ENCODE assay signal across 15 cellular contexts in the genomic region with DNA sequence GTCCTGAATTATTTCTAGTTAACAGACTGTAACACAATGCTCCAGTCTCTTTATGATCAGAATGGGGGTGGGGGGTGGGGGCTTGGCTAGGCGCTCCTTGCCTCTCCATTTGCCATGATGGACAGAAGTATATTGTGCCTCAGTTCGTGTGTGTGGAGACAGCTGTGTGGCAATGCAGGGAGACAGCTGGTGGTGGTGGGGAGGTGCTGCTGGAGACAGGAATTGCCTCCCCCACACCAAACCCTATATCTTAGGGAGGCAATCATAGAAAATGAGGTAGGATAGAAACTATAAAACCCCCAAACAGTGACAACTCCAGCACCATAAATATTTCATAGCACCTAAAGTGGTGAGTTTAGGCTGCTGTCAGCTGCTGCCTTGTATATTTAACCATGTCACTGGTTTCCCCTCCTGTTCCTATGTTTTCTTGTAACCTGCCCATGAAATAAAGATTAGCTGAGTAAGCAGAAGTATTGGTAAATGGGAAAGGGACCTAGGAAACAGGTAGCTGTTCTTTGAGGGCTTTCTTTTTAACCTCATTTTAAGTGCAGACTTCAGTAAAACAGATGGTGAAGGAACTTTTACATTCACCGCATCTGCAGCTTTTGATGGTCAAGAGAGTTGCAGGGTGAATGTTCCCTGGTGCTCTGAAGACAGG. TPM values are rescaled to one million over a fixed set of nuclear protein-coding genes. Genes with fewer than 3 reads are reported as not detected.
DNase-seq lines count a peak whose midpoint lies in the region; ATAC-seq and TF ChIP-seq lines count a peak whose summit lies in the region.
"Had no signal": no experiment of that assay in that cellular context is flagged by ENCODE, and none has a peak within 500 bp of the region (broad histone marks: within the 10 kb centered on the region; RNA-seq: fewer than 3 reads in every experiment).

No MANE protein-coding gene starts in this region.

- WGBS in heart right ventricle, 2 donors, result 69 to 82% methylated on average over 3 of the region's 3 CpGs

- H3K9me3 ChIP-seq in heart right ventricle (no peaks in the 10 kb centered on the region), left ventricle myocardium inferior (replicated peaks) (no peaks in the 10 kb centered on the region), neural progenitor cell (ENCODE audit: low read depth) (no peaks in the 10 kb centered on the region)
- H3K9me3 ChIP-seq: mucosa of descending colon, uterus had no signal

- H3K4me1 Mint-ChIP-seq in neural progenitor cell (peaks cover 76% of the 10 kb centered on the region), MCF 10A (ENCODE audit: insufficient read depth, unreplicated experiment) (peaks cover 61% of the 10 kb centered on the region)

- H3K4me3 ChIP-seq in heart right ventricle, result peak overlapping the region in 9 of 10 donors; percentile 20 to 96 (median 82)
- H3K4me3 ChIP-seq in left ventricle myocardium inferior, result peak overlapping the region; percentile 94
- no peak overlapping the region for H3K4me3 ChIP-seq in neural progenitor cell

- no peak for ATAC-seq in heart right ventricle
- no peak for ATAC-seq in Right ventricle myocardium superior (ENCODE audit: poor library complexity)
- no peak for ATAC-seq in GM19324 (IDR thresholded peaks at IDR 0.05; ENCODE audit: low FRiP score, unreplicated experiment)
- ATAC-seq: activated CD8-positive, alpha-beta T cell treated with anti-CD3 and anti-CD28 coated beads, Interleukin-2, amount 10 ng/mL, durations not matched to agents 7 days and 5 days; mucosa of descending colon had no signal

- peak overlapping the region; percentile 19 for H3K4me2 ChIP-seq in neural progenitor cell

- H3K4me3 Mint-ChIP-seq in neural progenitor cell (peak overlapping the region; percentile 95), MCF 10A (ENCODE audit: unreplicated experiment) (no peak overlapping the region)
- H3K4me3 Mint-ChIP-seq: activated CD8-positive, alpha-beta T cell treated with anti-CD3 and anti-CD28 coated beads, Interleukin-2, amount 10 ng/mL, durations not matched to agents 7 days and 5 days had no signal

- peaks cover 7% of the 10 kb centered on the region for H3K27me3 Mint-ChIP-seq in neural progenitor cell (ENCODE audit: insufficient read depth, low read depth)
- H3K27me3 Mint-ChIP-seq in MCF 10A (ENCODE audit: insufficient read depth, unreplicated experiment), result no peaks in the 10 kb centered on the region

- peaks cover 0 to 36% (median 0%) of the 10 kb centered on the region in 7 donors for H3K27me3 ChIP-seq in heart right ventricle
- H3K27me3 ChIP-seq in left ventricle myocardium inferior (ENCODE audit: low read depth), result no peaks in the 10 kb centered on the region
- H3K27me3 ChIP-seq in neural progenitor cell, result peaks cover 35% of the 10 kb centered on the region
- H3K27me3 ChIP-seq: uterus had no signal

- H3K27ac ChIP-seq in heart right ventricle (peak overlapping the region in 5 of 10 donors; percentile 42 to 98 (median 93)), left ventricle myocardium inferior (replicated peaks) (peak overlapping the region; percentile 95), neural progenitor cell (no peak overlapping the region)

- H4K20me1 ChIP-seq in neural progenitor cell (ENCODE audit: low read depth), result peaks cover 14% of the 10 kb centered on the region

- CTCF ChIA-PET in MCF 10A (lab: Yijun Ruan, JAX), result interaction anchor here (0.6 to 19.5 kb wide), 30 partner anchors 6 to 1136 kb away, joined by 3 to 1037 read pairs (median 8); no protein-coding TSS in a partner anchor

- TF ChIP-seq CTCF in heart right ventricle (IDR thresholded peaks at IDR 0.05) (no peak), left ventricle myocardium inferior (IDR thresholded peaks at IDR 0.05; ENCODE audit: borderline replicate concordance) (no peak), neural progenitor cell (IDR thresholded peaks at IDR 0.05) (no peak), MCF 10A (IDR thresholded peaks at IDR 0.05; ENCODE audit: unreplicated experiment) (no peak)

- H3K27ac Mint-ChIP-seq in neural progenitor cell (no peak overlapping the region), MCF 10A (ENCODE audit: low read depth, unreplicated experiment) (no peak overlapping the region)
- H3K27ac Mint-ChIP-seq: activated CD8-positive, alpha-beta T cell treated with anti-CD3 and anti-CD28 coated beads, Interleukin-2, amount 10 ng/mL, durations not matched to agents 7 days and 5 days had no signal

- H3K36me3 Mint-ChIP-seq in neural progenitor cell (no peaks in the 10 kb centered on the region), MCF 10A (ENCODE audit: insufficient read depth, unreplicated experiment) (no peaks in the 10 kb centered on the region)

- H3F3A ChIP-seq in neural progenitor cell (ENCODE audit: low read depth), result peaks cover 26% of the 10 kb centered on the region

- peaks cover 12 to 85% (median 64%) of the 10 kb centered on the region in 9 donors for H3K4me1 ChIP-seq in heart right ventricle
- H3K4me1 ChIP-seq in left ventricle myocardium inferior, result peaks cover 93% of the 10 kb centered on the region
- peaks cover 60% of the 10 kb centered on the region for H3K4me1 ChIP-seq in neural progenitor cell

- BruUV-seq in MCF 10A (replicated peaks; lab: Mats Ljungman, UMichigan), result no TSS peak

- H3K9ac ChIP-seq in neural progenitor cell, result no peak overlapping the region

- DNase-seq in heart right ventricle (no peak), Right ventricle myocardium superior (no peak), left ventricle myocardium inferior (no peak), neural progenitor cell (ENCODE audit: low spot score) (no peak), MCF 10A (ENCODE audit: unreplicated experiment) (no peak)
- no peak for DNase-seq in stimulated activated CD4-positive, alpha-beta T cell treated with anti-CD3 and anti-CD28 coated beads, Interleukin-2, amount 100 ng/mL, for 48 hours
- no peak for DNase-seq in stimulated activated CD4-positive, alpha-beta T cell treated with anti-CD3 and anti-CD28 coated beads, Interleukin-12 subunit alpha, Interleukin-12 subunit beta, amount 100 ng/mL, for 4 hours
- DNase-seq: activated CD8-positive, alpha-beta T cell treated with anti-CD3 and anti-CD28 coated beads, Interleukin-2, amount 10 ng/mL, durations not matched to agents 7 days and 5 days; activated effector memory CD4-positive, alpha-beta T cell treated with anti-CD3 and anti-CD28 coated beads, Interleukin-2, amount 50 U/mL, for 16 hours; DMS79 treated with DMSO at 0.1 percent for 48 hours; RPMI8226; uterus had no signal

- H3K36me3 ChIP-seq in heart right ventricle, result peaks cover 0 to 16% (median 0%) of the 10 kb centered on the region in 9 donors
- H3K36me3 ChIP-seq in left ventricle myocardium inferior, result no peaks in the 10 kb centered on the region
- H3K36me3 ChIP-seq in neural progenitor cell, result no peaks in the 10 kb centered on the region
- H3K36me3 ChIP-seq: uterus had no signal

- H3K9me3 Mint-ChIP-seq in neural progenitor cell (no peaks in the 10 kb centered on the region), MCF 10A (ENCODE audit: unreplicated experiment) (no peaks in the 10 kb centered on the region)
- H3K9me3 Mint-ChIP-seq: central memory CD8-positive, alpha-beta T cell had no signal

- peaks cover 2% of the 10 kb centered on the region for H3K79me2 ChIP-seq in neural progenitor cell (ENCODE audit: low read depth)

- intact Hi-C loops in heart right ventricle (cut with DNase I), result loop anchor here in 8 of 10 donors (5.0 to 10.0 kb wide), 9 partner anchors 34 to 406 kb away; no protein-coding TSS in a partner anchor
- intact Hi-C loops in Right ventricle myocardium superior (cut with DNase I), result loop anchor here (5.0 kb wide), 1 partner anchor 109 kb away; no protein-coding TSS in a partner anchor
- intact Hi-C loops in left ventricle myocardium inferior (cut with micrococcal nuclease), result loop anchor here (10.0 kb wide), 1 partner anchor 216 kb away; no protein-coding TSS in a partner anchor
- intact Hi-C loops in MCF 10A (cut with micrococcal nuclease), result no loop called here

- no peak overlapping the region for H2AFZ ChIP-seq in neural progenitor cell (replicated peaks)

- POLR2A ChIA-PET in MCF 10A (lab: Yijun Ruan, JAX), result interaction anchor here (0.7 to 14.6 kb wide), 14 partner anchors 11 to 735 kb away, joined by 3 to 186 read pairs (median 10); no protein-coding TSS in a partner anchor

RNA-seq across cellular contexts. Expression of a gene that starts 3.4 kb away (rescaled TPM):
- total RNA-seq in heart right ventricle, result 10 to 100 TPM; 13.4 to 31.6 (median 18.3) TPM
- polyA plus RNA-seq in heart right ventricle, result 10 to 100 TPM in 1 of 2 donors, 1 to 10 TPM in 1; 6.1 to 11.0 TPM
- 14.4 TPM for total RNA-seq in Right ventricle myocardium superior
- 29.1 TPM for total RNA-seq in left ventricle myocardium inferior
- 1.7 and 2.3 TPM in 2 replicates for total RNA-seq in neural progenitor cell (ENCODE audit: low replicate concordance)
- total RNA-seq in MCF 10A (2022), result 59.2 and 69.7 TPM in 2 replicates
